Comparison of ENCODE assay signal across 29 cellular contexts in the genomic region with DNA sequence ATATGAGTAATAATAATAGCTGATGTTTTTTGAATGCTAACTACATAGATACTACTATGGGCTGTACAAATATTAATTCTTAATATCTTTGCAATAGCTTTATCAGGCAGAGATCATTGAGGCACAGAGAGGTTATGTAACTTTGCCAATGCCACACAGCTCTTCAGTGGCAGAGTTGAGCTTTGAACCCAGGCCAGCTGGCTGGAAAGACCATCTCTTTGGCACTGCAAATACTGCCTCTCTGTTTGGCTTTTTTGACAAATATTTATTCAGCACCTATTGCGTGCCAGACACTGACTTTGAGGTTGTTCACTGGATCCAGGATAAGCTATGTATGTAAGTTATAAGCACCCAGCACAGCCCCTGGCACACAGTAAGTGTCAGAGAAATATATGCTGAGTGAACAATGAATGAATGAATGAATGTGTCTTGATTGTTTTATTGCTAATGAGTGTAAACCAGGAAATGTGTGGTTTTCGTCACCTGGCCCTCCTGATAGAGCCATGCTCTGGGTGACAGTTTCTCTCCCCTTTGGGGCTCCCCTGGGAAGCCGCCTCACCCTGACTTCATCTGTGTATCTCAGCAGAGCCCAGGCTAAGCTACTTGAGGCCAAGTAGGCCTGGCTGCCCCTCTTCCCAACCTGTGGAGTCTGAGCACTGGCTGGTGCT. TPM values are rescaled to one million over a fixed set of nuclear protein-coding genes. Genes with fewer than 3 reads are reported as not detected.
"Had no signal": no experiment of that assay in that cellular context is flagged by ENCODE, and none has a peak within 500 bp of the region (broad histone marks: within the 10 kb centered on the region; RNA-seq: fewer than 3 reads in every experiment).

No MANE protein-coding gene starts in this region.

- H3K36me3 ChIP-seq: heart left ventricle, neutrophil, spleen had no signal

- H3K27ac ChIP-seq: dorsolateral prefrontal cortex, heart left ventricle, neutrophil, spleen had no signal

- H3K4me3 ChIP-seq: dorsolateral prefrontal cortex, heart left ventricle, spleen had no signal

- DNase-seq: cortex of kidney; dorsolateral prefrontal cortex; effector memory CD4-positive, alpha-beta T cell; heart left ventricle; hippocampal formation; left colon; mammary epithelial cell; naive thymus-derived CD4-positive, alpha-beta T cell; spleen; stimulated activated CD4-positive, alpha-beta T cell treated with anti-CD3 and anti-CD28 coated beads, Interleukin-2, amount 100 ng/mL, for 24 hours; stimulated activated CD4-positive, alpha-beta T cell treated with anti-CD3 and anti-CD28 coated beads, Interleukin-4, amount 100 ng/mL, for 4 hours; stimulated activated naive B cell treated with anti-CD40 and anti-IgM and Interleukin-4, amounts not matched to agents 10 μg/mL and 1 μg/mL and 100 μg/mL, for 72 hours; stimulated activated naive CD8-positive, alpha-beta T cell treated with anti-CD3 and anti-CD28 coated beads, Interleukin-15, amount 100 ng/mL, for 72 hours; substantia nigra; trophoblast cell had no signal

- H3K4me1 ChIP-seq: heart left ventricle, spleen had no signal

- FAIRE-seq: endometrium, frontal cortex, urothelium cell line had no signal

- ATAC-seq: esophagus mucosa; heart left ventricle; left colon; naive thymus-derived CD4-positive, alpha-beta T cell; sciatic nerve; stimulated activated naive B cell treated with anti-CD40 and anti-IgM and Interleukin-4, amounts not matched to agents 10 μg/mL and 1 μg/mL and 100 μg/mL, for 72 hours; stimulated activated naive CD8-positive, alpha-beta T cell treated with anti-CD3 and anti-CD28 coated beads, Interleukin-15, amount 100 ng/mL, for 72 hours had no signal

- H3K9me3 ChIP-seq: heart left ventricle, neutrophil, spleen had no signal

- H3K27me3 ChIP-seq: dorsolateral prefrontal cortex, neutrophil, spleen had no signal

RNA-seq across cellular contexts. Expression of gene AQP8, which starts 2.5 kb away (rescaled TPM):
- total RNA-seq: esophagus mucosa, fibroblast of lung, frontal cortex, glomerular endothelial cell, heart left ventricle, kidney epithelial cell, lower leg skin, mammary epithelial cell, mesenteric fat pad, osteocyte, posterior vena cava, sciatic nerve, skeletal muscle tissue, spleen had no signal
- polyA plus RNA-seq: fibroblast of lung; heart left ventricle; mammary epithelial cell; naive thymus-derived CD4-positive, alpha-beta T cell had no signal
